In genomic region chr1:170669586-170670332, GRCh38 we compare ENCODE assay signal across 19 cellular contexts. TPM values are rescaled to one million over a fixed set of nuclear protein-coding genes. Genes with fewer than 3 reads are reported as not detected.
DNase-seq lines count a peak whose midpoint lies in the region; ATAC-seq and TF ChIP-seq lines count a peak whose summit lies in the region.
"Had no signal": no experiment of that assay in that cellular context is flagged by ENCODE, and none has a peak within 500 bp of the region (broad histone marks: within the 10 kb centered on the region; RNA-seq: fewer than 3 reads in every experiment).

No MANE protein-coding gene starts in this region.

- H3K27me3 ChIP-seq in psoas muscle (ENCODE audit: insufficient read depth in 3 of 3, low read length in 2 of 3), result peaks cover 0 to 6% (median 2%) of the 10 kb centered on the region in 3 donors

- H3K4me3 ChIP-seq in fibroblast of pulmonary artery (replicated peaks; ENCODE audit: low read depth, low read length) (peak overlapping the region; percentile 1), psoas muscle (peak overlapping the region; percentile 72)
- H3K4me3 ChIP-seq: A549, adrenal gland had no signal

- TF ChIP-seq CTCF in fibroblast of pulmonary artery (IDR thresholded peaks at IDR 0.05; ENCODE audit: low read length, missing control alignments) (no peak), psoas muscle (IDR thresholded peaks at IDR 0.05) (no peak)

- no peak overlapping the region for H3K4me3 Mint-ChIP-seq in activated naive CD4-positive, alpha-beta T cell treated with anti-CD3 and anti-CD28 coated beads, Interleukin-2, amount 10 ng/mL, durations not matched to agents 7 days and 5 days

- ATAC-seq in psoas muscle (no peak), GM19351 (IDR thresholded peaks at IDR 0.05; ENCODE audit: unreplicated experiment) (no peak), GM19455 (IDR thresholded peaks at IDR 0.05; ENCODE audit: unreplicated experiment) (no peak), HG03280 (IDR thresholded peaks at IDR 0.05; ENCODE audit: unreplicated experiment) (no peak), HG02981 (IDR thresholded peaks at IDR 0.05; ENCODE audit: unreplicated experiment) (no peak)
- ATAC-seq: A549, left cardiac atrium, Panc1, sciatic nerve had no signal

- peaks cover 2% of the 10 kb centered on the region for H3K36me3 Mint-ChIP-seq in activated naive CD4-positive, alpha-beta T cell treated with anti-CD3 and anti-CD28 coated beads, Interleukin-2, amount 10 ng/mL, durations not matched to agents 7 days and 5 days

- peaks cover 78% of the 10 kb centered on the region for H3K27me3 Mint-ChIP-seq in activated naive CD4-positive, alpha-beta T cell treated with anti-CD3 and anti-CD28 coated beads, Interleukin-2, amount 10 ng/mL, durations not matched to agents 7 days and 5 days

- no peaks in the 10 kb centered on the region for H3K36me3 ChIP-seq in psoas muscle (ENCODE audit: insufficient read depth in 1 of 2, low read depth in 1 of 2)
- H3K36me3 ChIP-seq: adrenal gland had no signal

- no peaks in the 10 kb centered on the region for H3K9me3 Mint-ChIP-seq in activated naive CD4-positive, alpha-beta T cell treated with anti-CD3 and anti-CD28 coated beads, Interleukin-2, amount 10 ng/mL, durations not matched to agents 7 days and 5 days

- no peaks in the 10 kb centered on the region for H3K9me3 ChIP-seq in psoas muscle
- H3K9me3 ChIP-seq: A549, adrenal gland had no signal

- H3K4me1 ChIP-seq in psoas muscle, result peaks cover 47% of the 10 kb centered on the region
- H3K4me1 ChIP-seq: A549 had no signal

- intact Hi-C loops in psoas muscle (cut with DNase I), result loop anchor here (2.0 to 10.0 kb wide), 5 partner anchors 63 to 655 kb away; partner anchors contain the start of gene KIFAP3 (in 1 of the 2)

- peak overlapping the region; percentile 9 for H3K27ac Mint-ChIP-seq in activated naive CD4-positive, alpha-beta T cell treated with anti-CD3 and anti-CD28 coated beads, Interleukin-2, amount 10 ng/mL, durations not matched to agents 7 days and 5 days

- peak overlapping the region; percentile 91 for H3K27ac ChIP-seq in psoas muscle
- H3K27ac ChIP-seq: A549 had no signal

- peaks cover 16% of the 10 kb centered on the region for H3K4me1 Mint-ChIP-seq in activated naive CD4-positive, alpha-beta T cell treated with anti-CD3 and anti-CD28 coated beads, Interleukin-2, amount 10 ng/mL, durations not matched to agents 7 days and 5 days

- DNase-seq in activated naive CD4-positive, alpha-beta T cell treated with anti-CD3 and anti-CD28 coated beads, Interleukin-2, amount 10 ng/mL, durations not matched to agents 7 days and 5 days, result no peak
- no peak for DNase-seq in activated naive CD4-positive, alpha-beta T cell (lab: John Stamatoyannopoulos, UW)
- DNase-seq in fibroblast of pulmonary artery (ENCODE audit: low read depth) (no peak), psoas muscle (no peak)
- DNase-seq: adrenal gland; DMS53; foreskin fibroblast; left cardiac atrium; NCI-H345; stimulated activated CD4-positive, alpha-beta T cell treated with anti-CD3 and anti-CD28 coated beads, Interleukin-2, amount 100 ng/mL, for 48 hours; T-helper 9 cell had no signal

- WGBS in psoas muscle, 3 donors, result 54 to 61% (median 61%) methylated on average over 21 of the region's 21 CpGs

- CTCF ChIA-PET in activated naive CD4-positive, alpha-beta T cell treated with anti-CD3 and anti-CD28 coated beads, Interleukin-2, amount 10 ng/mL, durations not matched to agents 7 days and 5 days (lab: Charles Lee), result no interaction called here

RNA-seq across cellular contexts. Expression of gene PRRX1, which starts 5.8 kb away (rescaled TPM):
- total RNA-seq in psoas muscle, result 100 to 1,000 TPM in 3 of 4 donors, 10 to 100 TPM in 1; 61.4 to 256 (median 116) TPM
- 10 to 100 TPM; 27.7 to 64.1 (median 53.7) TPM for polyA plus RNA-seq in psoas muscle
- total RNA-seq: activated CD8-positive, alpha-beta memory T cell treated with anti-CD3 and anti-CD28 coated beads for 36 hours had no signal
